ENCODE assay signal across 1 cellular context in the genomic region with DNA sequence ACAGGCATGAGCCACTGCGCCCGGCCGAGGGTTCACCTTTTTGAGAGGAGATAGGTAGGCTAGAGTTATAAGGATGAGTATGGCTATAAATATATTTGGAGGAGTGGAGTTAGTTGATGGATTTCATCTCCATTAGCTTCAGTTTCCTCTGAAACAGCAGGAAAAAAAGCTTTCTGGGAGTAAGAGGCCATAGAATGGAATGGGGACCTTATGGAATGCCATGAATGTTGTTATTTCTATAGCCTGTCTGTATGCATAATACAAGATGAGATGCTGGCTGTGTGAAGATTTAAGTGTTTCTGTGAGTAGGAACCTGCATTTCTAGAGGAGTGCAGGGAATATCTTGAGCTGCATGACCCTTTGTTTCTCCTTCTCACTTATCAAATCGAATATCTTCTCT.
TF ChIP-seq lines count a peak whose summit lies in the region.

No MANE protein-coding gene starts in this region.

TF ChIP-seq in GM23338, 12 proteins besides CTCF, POLR2A, EP300 and RAD21:
- TF ChIP-seq, protein P1, sequence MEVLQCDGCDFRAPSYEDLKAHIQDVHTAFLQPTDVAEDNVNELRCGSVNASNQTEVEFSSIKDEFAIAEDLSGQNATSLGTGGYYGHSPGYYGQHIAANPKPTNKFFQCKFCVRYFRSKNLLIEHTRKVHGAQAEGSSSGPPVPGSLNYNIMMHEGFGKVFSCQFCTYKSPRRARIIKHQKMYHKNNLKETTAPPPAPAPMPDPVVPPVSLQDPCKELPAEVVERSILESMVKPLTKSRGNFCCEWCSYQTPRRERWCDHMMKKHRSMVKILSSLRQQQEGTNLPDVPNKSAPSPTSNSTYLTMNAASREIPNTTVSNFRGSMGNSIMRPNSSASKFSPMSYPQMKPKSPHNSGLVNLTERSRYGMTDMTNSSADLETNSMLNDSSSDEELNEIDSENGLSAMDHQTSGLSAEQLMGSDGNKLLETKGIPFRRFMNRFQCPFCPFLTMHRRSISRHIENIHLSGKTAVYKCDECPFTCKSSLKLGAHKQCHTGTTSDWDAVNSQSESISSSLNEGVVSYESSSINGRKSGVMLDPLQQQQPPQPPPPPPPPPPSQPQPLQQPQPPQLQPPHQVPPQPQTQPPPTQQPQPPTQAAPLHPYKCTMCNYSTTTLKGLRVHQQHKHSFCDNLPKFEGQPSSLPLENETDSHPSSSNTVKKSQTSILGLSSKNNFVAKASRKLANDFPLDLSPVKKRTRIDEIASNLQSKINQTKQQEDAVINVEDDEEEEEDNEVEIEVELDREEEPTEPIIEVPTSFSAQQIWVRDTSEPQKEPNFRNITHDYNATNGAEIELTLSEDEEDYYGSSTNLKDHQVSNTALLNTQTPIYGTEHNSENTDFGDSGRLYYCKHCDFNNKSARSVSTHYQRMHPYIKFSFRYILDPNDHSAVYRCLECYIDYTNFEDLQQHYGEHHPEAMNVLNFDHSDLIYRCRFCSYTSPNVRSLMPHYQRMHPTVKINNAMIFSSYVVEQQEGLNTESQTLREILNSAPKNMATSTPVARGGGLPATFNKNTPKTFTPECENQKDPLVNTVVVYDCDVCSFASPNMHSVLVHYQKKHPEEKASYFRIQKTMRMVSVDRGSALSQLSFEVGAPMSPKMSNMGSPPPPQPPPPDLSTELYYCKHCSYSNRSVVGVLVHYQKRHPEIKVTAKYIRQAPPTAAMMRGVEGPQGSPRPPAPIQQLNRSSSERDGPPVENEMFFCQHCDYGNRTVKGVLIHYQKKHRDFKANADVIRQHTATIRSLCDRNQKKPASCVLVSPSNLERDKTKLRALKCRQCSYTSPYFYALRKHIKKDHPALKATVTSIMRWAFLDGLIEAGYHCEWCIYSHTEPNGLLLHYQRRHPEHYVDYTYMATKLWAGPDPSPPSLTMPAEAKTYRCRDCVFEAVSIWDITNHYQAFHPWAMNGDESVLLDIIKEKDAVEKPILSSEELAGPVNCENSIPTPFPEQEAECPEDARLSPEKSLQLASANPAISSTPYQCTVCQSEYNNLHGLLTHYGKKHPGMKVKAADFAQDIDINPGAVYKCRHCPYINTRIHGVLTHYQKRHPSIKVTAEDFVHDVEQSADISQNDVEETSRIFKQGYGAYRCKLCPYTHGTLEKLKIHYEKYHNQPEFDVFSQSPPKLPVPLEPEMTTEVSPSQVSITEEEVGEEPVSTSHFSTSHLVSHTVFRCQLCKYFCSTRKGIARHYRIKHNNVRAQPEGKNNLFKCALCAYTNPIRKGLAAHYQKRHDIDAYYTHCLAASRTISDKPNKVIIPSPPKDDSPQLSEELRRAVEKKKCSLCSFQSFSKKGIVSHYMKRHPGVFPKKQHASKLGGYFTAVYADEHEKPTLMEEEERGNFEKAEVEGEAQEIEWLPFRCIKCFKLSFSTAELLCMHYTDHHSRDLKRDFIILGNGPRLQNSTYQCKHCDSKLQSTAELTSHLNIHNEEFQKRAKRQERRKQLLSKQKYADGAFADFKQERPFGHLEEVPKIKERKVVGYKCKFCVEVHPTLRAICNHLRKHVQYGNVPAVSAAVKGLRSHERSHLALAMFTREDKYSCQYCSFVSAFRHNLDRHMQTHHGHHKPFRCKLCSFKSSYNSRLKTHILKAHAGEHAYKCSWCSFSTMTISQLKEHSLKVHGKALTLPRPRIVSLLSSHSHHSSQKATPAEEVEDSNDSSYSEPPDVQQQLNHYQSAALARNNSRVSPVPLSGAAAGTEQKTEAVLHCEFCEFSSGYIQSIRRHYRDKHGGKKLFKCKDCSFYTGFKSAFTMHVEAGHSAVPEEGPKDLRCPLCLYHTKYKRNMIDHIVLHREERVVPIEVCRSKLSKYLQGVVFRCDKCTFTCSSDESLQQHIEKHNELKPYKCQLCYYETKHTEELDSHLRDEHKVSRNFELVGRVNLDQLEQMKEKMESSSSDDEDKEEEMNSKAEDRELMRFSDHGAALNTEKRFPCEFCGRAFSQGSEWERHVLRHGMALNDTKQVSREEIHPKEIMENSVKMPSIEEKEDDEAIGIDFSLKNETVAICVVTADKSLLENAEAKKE (CRISPR knock-in tag; IDR thresholded peaks at IDR 0.05) = peak; percentile 52; the same call in 1 of the 2 replicates
- TF ChIP-seq, protein P2, sequence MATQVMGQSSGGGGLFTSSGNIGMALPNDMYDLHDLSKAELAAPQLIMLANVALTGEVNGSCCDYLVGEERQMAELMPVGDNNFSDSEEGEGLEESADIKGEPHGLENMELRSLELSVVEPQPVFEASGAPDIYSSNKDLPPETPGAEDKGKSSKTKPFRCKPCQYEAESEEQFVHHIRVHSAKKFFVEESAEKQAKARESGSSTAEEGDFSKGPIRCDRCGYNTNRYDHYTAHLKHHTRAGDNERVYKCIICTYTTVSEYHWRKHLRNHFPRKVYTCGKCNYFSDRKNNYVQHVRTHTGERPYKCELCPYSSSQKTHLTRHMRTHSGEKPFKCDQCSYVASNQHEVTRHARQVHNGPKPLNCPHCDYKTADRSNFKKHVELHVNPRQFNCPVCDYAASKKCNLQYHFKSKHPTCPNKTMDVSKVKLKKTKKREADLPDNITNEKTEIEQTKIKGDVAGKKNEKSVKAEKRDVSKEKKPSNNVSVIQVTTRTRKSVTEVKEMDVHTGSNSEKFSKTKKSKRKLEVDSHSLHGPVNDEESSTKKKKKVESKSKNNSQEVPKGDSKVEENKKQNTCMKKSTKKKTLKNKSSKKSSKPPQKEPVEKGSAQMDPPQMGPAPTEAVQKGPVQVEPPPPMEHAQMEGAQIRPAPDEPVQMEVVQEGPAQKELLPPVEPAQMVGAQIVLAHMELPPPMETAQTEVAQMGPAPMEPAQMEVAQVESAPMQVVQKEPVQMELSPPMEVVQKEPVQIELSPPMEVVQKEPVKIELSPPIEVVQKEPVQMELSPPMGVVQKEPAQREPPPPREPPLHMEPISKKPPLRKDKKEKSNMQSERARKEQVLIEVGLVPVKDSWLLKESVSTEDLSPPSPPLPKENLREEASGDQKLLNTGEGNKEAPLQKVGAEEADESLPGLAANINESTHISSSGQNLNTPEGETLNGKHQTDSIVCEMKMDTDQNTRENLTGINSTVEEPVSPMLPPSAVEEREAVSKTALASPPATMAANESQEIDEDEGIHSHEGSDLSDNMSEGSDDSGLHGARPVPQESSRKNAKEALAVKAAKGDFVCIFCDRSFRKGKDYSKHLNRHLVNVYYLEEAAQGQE (IDR thresholded peaks at IDR 0.05; ENCODE audit: unreplicated experiment) = no peak
